Comparison of ENCODE assay signal across 9 cellular contexts in the genomic region with DNA sequence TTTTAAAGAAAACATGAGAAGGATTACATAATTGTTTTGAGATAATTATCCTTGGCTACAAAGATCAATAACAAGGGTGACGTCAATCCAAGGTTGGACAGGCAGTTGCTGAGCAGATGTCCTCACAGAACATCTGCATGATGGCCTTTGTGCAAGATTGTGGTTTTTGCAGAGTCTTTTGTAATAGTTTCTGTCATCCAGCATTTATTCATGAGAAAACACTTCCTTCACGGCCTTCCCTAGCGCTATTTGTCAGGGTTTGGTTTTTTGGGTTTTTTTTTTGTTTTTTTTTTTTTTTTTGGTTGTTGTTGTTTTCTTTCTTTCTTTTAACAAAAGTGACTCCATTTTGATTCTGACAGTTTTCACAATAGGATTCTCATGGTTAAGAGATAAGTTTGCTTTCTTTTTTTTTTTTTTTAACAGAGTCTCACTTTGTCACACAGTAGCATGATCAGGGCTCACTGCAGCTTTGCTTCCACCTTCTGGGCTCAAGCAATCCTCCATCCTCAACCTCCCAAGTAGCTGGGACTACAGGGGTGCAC. TPM values are rescaled to one million over a fixed set of nuclear protein-coding genes. Genes with fewer than 3 reads are reported as not detected.
A peak's percentile ranks its signal among the peaks of the same experiment; 100 is the strongest.
DNase-seq lines count a peak whose midpoint lies in the region; ATAC-seq, FAIRE-seq and TF ChIP-seq lines count a peak whose summit lies in the region.
"Had no signal": no experiment of that assay in that cellular context is flagged by ENCODE, and none has a peak within 500 bp of the region (broad histone marks: within the 10 kb centered on the region; RNA-seq: fewer than 3 reads in every experiment).

No MANE protein-coding gene starts in this region.

- CTCF ChIA-PET in AG04450 (lab: Charles Lee): interaction anchor here (1.0 kb wide), 1 partner anchor 29 kb away, joined by 3 read pairs; no protein-coding TSS in a partner anchor

- WGBS in heart left ventricle, 4 donors: 72 to 77% (median 75%) methylated on average over 3 of the region's 3 CpGs

- H3K9me3 ChIP-seq in AG04450 (ENCODE audit: control insufficient read depth, insufficient read depth, low read length): no peaks in the 10 kb centered on the region
- H3K9me3 ChIP-seq in heart left ventricle: no peaks in the 10 kb centered on the region

- H3K4me3 Mint-ChIP-seq in activated CD4-positive, alpha-beta T cell treated with anti-CD3 and anti-CD28 coated beads, Interleukin-2, amount 10 ng/mL, durations not matched to agents 24 days and 14 days: no peak overlapping the region
- no peak overlapping the region for H3K4me3 Mint-ChIP-seq in osteocyte (ENCODE audit: unreplicated experiment)

- peak; percentile 74 to 88 (median 84) for ATAC-seq in heart left ventricle

- no peak overlapping the region for H3K4me3 ChIP-seq in AG04450 (ENCODE audit: low read depth, low read length)
- H3K4me3 ChIP-seq in heart left ventricle: no peak overlapping the region

- TF ChIP-seq CTCF in AG04450 (IDR thresholded peaks at IDR 0.05; ENCODE audit: low read depth, low read length): no peak
- TF ChIP-seq CTCF in heart left ventricle (IDR thresholded peaks at IDR 0.05): no peak
- TF ChIP-seq CTCF in osteocyte (IDR thresholded peaks at IDR 0.05): no peak

- no peaks in the 10 kb centered on the region for H3K36me3 ChIP-seq in heart left ventricle

- H3K4me1 ChIP-seq in heart left ventricle: peaks cover 0 to 27% (median 0%) of the 10 kb centered on the region in 12 donors

- FAIRE-seq in GM19239 (lab: Jason Lieb, UNC): peak; percentile 73

- H3K27me3 ChIP-seq in AG04450 (ENCODE audit: control insufficient read depth, insufficient read depth, low read length) (no peaks in the 10 kb centered on the region), heart left ventricle (no peaks in the 10 kb centered on the region)

- TF ChIP-seq POLR2A in heart left ventricle (IDR thresholded peaks at IDR 0.05): no peak

- DNase-seq in AG04450 (ENCODE audit: low read depth, low spot score): peak; percentile 74
- no peak for DNase-seq in GM19239 (ENCODE audit: insufficient read length, low spot score)
- DNase-seq in RPMI7951 (ENCODE audit: low read depth): peak; percentile 80
- DNase-seq in heart left ventricle: peak in 3 of 5 donors; percentile 25 to 36 (median 32)
- no peak for DNase-seq in hypothalamus (lab: John Stamatoyannopoulos, UW)
- no peak for DNase-seq in NCI-H524 (lab: John Stamatoyannopoulos, UW)
- DNase-seq in activated CD4-positive, alpha-beta T cell treated with anti-CD3 and anti-CD28 coated beads, Interleukin-2, amount 10 ng/mL, durations not matched to agents 24 days and 14 days: no peak
- DNase-seq in osteocyte (ENCODE audit: extremely low spot score, unreplicated experiment): no peak
- DNase-seq: activated CD8-positive, alpha-beta memory T cell treated with anti-CD3 and anti-CD28 coated beads, Interleukin-2, amount 50 U/mL, for 48 hours had no signal

- no peaks in the 10 kb centered on the region for H3K36me3 Mint-ChIP-seq in activated CD4-positive, alpha-beta T cell treated with anti-CD3 and anti-CD28 coated beads, Interleukin-2, amount 10 ng/mL, durations not matched to agents 24 days and 14 days (ENCODE audit: low read depth)
- no peaks in the 10 kb centered on the region for H3K36me3 Mint-ChIP-seq in osteocyte (ENCODE audit: unreplicated experiment)

- H3K27ac Mint-ChIP-seq in activated CD4-positive, alpha-beta T cell treated with anti-CD3 and anti-CD28 coated beads, Interleukin-2, amount 10 ng/mL, durations not matched to agents 24 days and 14 days: no peak overlapping the region
- H3K27ac Mint-ChIP-seq in osteocyte (ENCODE audit: unreplicated experiment): no peak overlapping the region

- POLR2A ChIA-PET in AG04450 (lab: Yijun Ruan, JAX): no interaction called here

- intact Hi-C loops in heart left ventricle (cut with DNase I): no loop called here
- intact Hi-C loops in activated CD4-positive, alpha-beta T cell treated with anti-CD3 and anti-CD28 coated beads, Interleukin-2, amount 10 ng/mL, durations not matched to agents 24 days and 14 days (cut with micrococcal nuclease): no loop called here

- H3K4me1 Mint-ChIP-seq in activated CD4-positive, alpha-beta T cell treated with anti-CD3 and anti-CD28 coated beads, Interleukin-2, amount 10 ng/mL, durations not matched to agents 24 days and 14 days: peaks cover 7% of the 10 kb centered on the region
- no peaks in the 10 kb centered on the region for H3K4me1 Mint-ChIP-seq in osteocyte (ENCODE audit: unreplicated experiment)

- no peak overlapping the region for H3K27ac ChIP-seq in AG04450 (ENCODE audit: low read depth, low read length)
- peak overlapping the region; percentile 40 to 85 (median 62) for H3K27ac ChIP-seq in heart left ventricle

- peaks cover 7% of the 10 kb centered on the region for H3K27me3 Mint-ChIP-seq in activated CD4-positive, alpha-beta T cell treated with anti-CD3 and anti-CD28 coated beads, Interleukin-2, amount 10 ng/mL, durations not matched to agents 24 days and 14 days
- H3K27me3 Mint-ChIP-seq in osteocyte (ENCODE audit: unreplicated experiment): no peaks in the 10 kb centered on the region

- H3K9me3 Mint-ChIP-seq in activated CD4-positive, alpha-beta T cell treated with anti-CD3 and anti-CD28 coated beads, Interleukin-2, amount 10 ng/mL, durations not matched to agents 24 days and 14 days: no peaks in the 10 kb centered on the region
- no peaks in the 10 kb centered on the region for H3K9me3 Mint-ChIP-seq in osteocyte (ENCODE audit: unreplicated experiment)

RNA-seq across cellular contexts. Expression of a gene that starts 31.5 kb away (rescaled TPM):
- 30.0 and 40.4 TPM in 2 replicates for polyA plus RNA-seq in AG04450 (2011; rRNA removed)
- polyA minus RNA-seq in AG04450 (2011; rRNA and poly(A)+ RNA removed): 39.2 and 49.6 TPM in 2 replicates
- 24.8 and 28.5 TPM in 2 replicates for total RNA-seq in RPMI7951 (2014; rRNA removed; shearing (Covaris generic))
- total RNA-seq in heart left ventricle: 10 to 100 TPM; 29.7 to 44.2 (median 34.3) TPM
- polyA plus RNA-seq in heart left ventricle: 10 to 100 TPM; 10.3 to 18.2 TPM
- 30.1 and 30.5 TPM in 2 replicates for total RNA-seq in activated CD4-positive, alpha-beta T cell treated with anti-CD3 and anti-CD28 coated beads, Interleukin-2, amount 10 ng/mL, durations not matched to agents 24 days and 14 days
- 47.6 and 51.0 TPM in 2 replicates for total RNA-seq in osteocyte

Comparison
In these comparisons a context has a peak if more than half of its experiments do, and no peak if none do; other contexts are left out.
1. DNase-seq: peak in AG04450 (single experiment), RPMI7951 (single experiment) and heart left ventricle (3 of 5); none in GM19239 (single experiment), hypothalamus (0 of 51), NCI-H524 (0 of 2), activated CD4-positive, alpha-beta T cell treated with anti-CD3 and anti-CD28 coated beads, Interleukin-2, amount 10 ng/mL, durations not matched to agents 24 days and 14 days (single experiment) and osteocyte (single experiment).